ENCODE assay signal across 17 cellular contexts in the genomic region with DNA sequence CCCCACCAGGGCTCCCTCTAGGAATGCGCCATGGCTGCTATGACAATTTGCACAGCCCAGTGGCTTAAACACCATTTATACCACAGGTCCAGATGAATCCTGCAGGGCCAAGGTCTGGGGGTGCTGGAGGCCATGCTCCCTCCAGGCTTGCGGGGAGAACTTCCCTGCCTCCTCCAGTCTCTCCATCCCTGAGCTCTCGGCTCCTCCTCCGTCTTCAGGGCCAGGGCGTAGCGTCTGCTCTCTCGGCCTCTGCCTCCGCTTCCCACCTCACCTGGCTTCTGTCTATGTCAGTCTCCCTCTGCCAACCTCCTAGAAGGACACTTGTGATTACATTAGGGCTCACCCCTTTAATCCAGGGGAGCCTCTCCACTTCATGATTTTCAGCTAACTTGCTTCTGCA.
DNase-seq lines count a peak whose midpoint lies in the region; ATAC-seq and TF ChIP-seq lines count a peak whose summit lies in the region.
"Had no signal": no experiment of that assay in that cellular context is flagged by ENCODE, and none has a peak within 500 bp of the region (broad histone marks: within the 10 kb centered on the region; RNA-seq: fewer than 3 reads in every experiment).

No MANE protein-coding gene starts in this region.

- no peaks in the 10 kb centered on the region for H3K36me3 ChIP-seq in right atrium auricular region
- peaks cover 3% of the 10 kb centered on the region for H3K36me3 ChIP-seq in OCI-LY3 (replicated peaks; ENCODE audit: low read depth, low read length)
- no peaks in the 10 kb centered on the region for H3K36me3 ChIP-seq in naive thymus-derived CD4-positive, alpha-beta T cell (ENCODE audit: control insufficient read depth in 2 of 3, insufficient read depth in 3 of 3, low read length in 3 of 3)
- H3K36me3 ChIP-seq: HAP-1 had no signal

- H3K27me3 ChIP-seq in right atrium auricular region (no peaks in the 10 kb centered on the region), OCI-LY3 (ENCODE audit: low read depth, low read length) (peaks cover 16% of the 10 kb centered on the region)
- H3K27me3 ChIP-seq in naive thymus-derived CD4-positive, alpha-beta T cell (ENCODE audit: control insufficient read depth in 2 of 2, insufficient read depth in 2 of 2, low read length in 2 of 2) = no peaks in the 10 kb centered on the region

- no peaks in the 10 kb centered on the region for H3K9me3 Mint-ChIP-seq in memory B cell
- H3K9me3 Mint-ChIP-seq in stimulated activated naive B cell treated with anti-CD40 and anti-IgM and Interleukin-4, amounts not matched to agents 10 μg/mL and 1 μg/mL and 100 μg/mL, for 72 hours = no peaks in the 10 kb centered on the region
- H3K9me3 Mint-ChIP-seq in naive thymus-derived CD4-positive, alpha-beta T cell = peaks cover 0 to 14% (median 4%) of the 10 kb centered on the region in 11 donors
- no peaks in the 10 kb centered on the region for H3K9me3 Mint-ChIP-seq in activated CD8-positive, alpha-beta T cell treated with anti-CD3 and anti-CD28 coated beads, Interleukin-2, amount 10 ng/mL, durations not matched to agents 7 days and 5 days (ENCODE audit: insufficient read depth)

- no peak overlapping the region for H3K4me3 Mint-ChIP-seq in memory B cell
- peak overlapping the region; percentile 36 to 60 for H3K4me3 Mint-ChIP-seq in stimulated activated naive B cell treated with anti-CD40 and anti-IgM and Interleukin-4, amounts not matched to agents 10 μg/mL and 1 μg/mL and 100 μg/mL, for 72 hours
- H3K4me3 Mint-ChIP-seq in naive thymus-derived CD4-positive, alpha-beta T cell = no peak overlapping the region
- H3K4me3 Mint-ChIP-seq in activated CD8-positive, alpha-beta T cell treated with anti-CD3 and anti-CD28 coated beads, Interleukin-2, amount 10 ng/mL, durations not matched to agents 7 days and 5 days = no peak overlapping the region

- H3K27ac ChIP-seq in right atrium auricular region (no peak overlapping the region), OCI-LY3 (ENCODE audit: low read length) (peak overlapping the region; percentile 74)
- H3K27ac ChIP-seq in naive thymus-derived CD4-positive, alpha-beta T cell (ENCODE audit: low read depth, low read length) = no peak overlapping the region
- H3K27ac ChIP-seq: HL-60, PC-9 had no signal

- peaks cover 14% of the 10 kb centered on the region for H4K20me1 ChIP-seq in OCI-LY3 (ENCODE audit: insufficient read depth, low read length)

- H3K79me2 ChIP-seq in OCI-LY3 (ENCODE audit: low read length) = peaks cover 16% of the 10 kb centered on the region

- no peaks in the 10 kb centered on the region for H3K4me1 ChIP-seq in right atrium auricular region
- H3K4me1 ChIP-seq in OCI-LY3 (ENCODE audit: low read length) = peaks cover 53% of the 10 kb centered on the region
- no peaks in the 10 kb centered on the region for H3K4me1 ChIP-seq in naive thymus-derived CD4-positive, alpha-beta T cell (ENCODE audit: control insufficient read depth in 2 of 2, insufficient read depth in 2 of 2, low read length in 2 of 2)
- H3K4me1 ChIP-seq: HAP-1 had no signal

- peaks cover 11% of the 10 kb centered on the region for H3K4me1 Mint-ChIP-seq in memory B cell
- H3K4me1 Mint-ChIP-seq in stimulated activated naive B cell treated with anti-CD40 and anti-IgM and Interleukin-4, amounts not matched to agents 10 μg/mL and 1 μg/mL and 100 μg/mL, for 72 hours = peaks cover 15 to 26% of the 10 kb centered on the region in 2 donors
- peaks cover 0 to 3% (median 0%) of the 10 kb centered on the region in 7 donors for H3K4me1 Mint-ChIP-seq in naive thymus-derived CD4-positive, alpha-beta T cell
- no peaks in the 10 kb centered on the region for H3K4me1 Mint-ChIP-seq in activated CD8-positive, alpha-beta T cell treated with anti-CD3 and anti-CD28 coated beads, Interleukin-2, amount 10 ng/mL, durations not matched to agents 7 days and 5 days (ENCODE audit: low read depth)
- H3K4me1 Mint-ChIP-seq: CD14-positive monocyte had no signal

- peaks cover 9% of the 10 kb centered on the region for H3K36me3 Mint-ChIP-seq in memory B cell
- H3K36me3 Mint-ChIP-seq in stimulated activated naive B cell treated with anti-CD40 and anti-IgM and Interleukin-4, amounts not matched to agents 10 μg/mL and 1 μg/mL and 100 μg/mL, for 72 hours = peaks cover 7 to 13% of the 10 kb centered on the region in 2 donors
- peaks cover 0 to 4% (median 0%) of the 10 kb centered on the region in 5 donors for H3K36me3 Mint-ChIP-seq in naive thymus-derived CD4-positive, alpha-beta T cell
- no peaks in the 10 kb centered on the region for H3K36me3 Mint-ChIP-seq in activated CD8-positive, alpha-beta T cell treated with anti-CD3 and anti-CD28 coated beads, Interleukin-2, amount 10 ng/mL, durations not matched to agents 7 days and 5 days (ENCODE audit: low read depth)
- H3K36me3 Mint-ChIP-seq: CD14-positive monocyte had no signal

- peak overlapping the region; percentile 65 for H3K27ac Mint-ChIP-seq in memory B cell
- H3K27ac Mint-ChIP-seq in stimulated activated naive B cell treated with anti-CD40 and anti-IgM and Interleukin-4, amounts not matched to agents 10 μg/mL and 1 μg/mL and 100 μg/mL, for 72 hours = peak overlapping the region; percentile 84
- no peak overlapping the region for H3K27ac Mint-ChIP-seq in naive thymus-derived CD4-positive, alpha-beta T cell
- H3K27ac Mint-ChIP-seq in activated CD8-positive, alpha-beta T cell treated with anti-CD3 and anti-CD28 coated beads, Interleukin-2, amount 10 ng/mL, durations not matched to agents 7 days and 5 days = no peak overlapping the region
- H3K27ac Mint-ChIP-seq: CD14-positive monocyte had no signal

- no peak for TF ChIP-seq CTCF in right atrium auricular region (IDR thresholded peaks at IDR 0.05)
- no peak for TF ChIP-seq CTCF in OCI-LY3 (IDR thresholded peaks at IDR 0.05; ENCODE audit: low read depth, low read length)

- H3K9me3 ChIP-seq in right atrium auricular region (peaks cover 0 to 10% of the 10 kb centered on the region in 2 donors), OCI-LY3 (ENCODE audit: insufficient read depth, low read length) (no peaks in the 10 kb centered on the region)
- no peaks in the 10 kb centered on the region for H3K9me3 ChIP-seq in naive thymus-derived CD4-positive, alpha-beta T cell (ENCODE audit: control insufficient read depth in 2 of 3, low read length in 3 of 3)
- H3K9me3 ChIP-seq: HAP-1 had no signal

- H3K4me3 ChIP-seq in right atrium auricular region = no peak overlapping the region
- H3K4me3 ChIP-seq in OCI-LY3 (ENCODE audit: low read length) = no peak overlapping the region
- H3K4me3 ChIP-seq in naive thymus-derived CD4-positive, alpha-beta T cell (ENCODE audit: low read length) = no peak overlapping the region
- H3K4me3 ChIP-seq: HAP-1, PC-9 had no signal

- no peak overlapping the region for H3K9ac ChIP-seq in OCI-LY3 (ENCODE audit: low read length)

- no peak overlapping the region for H2AFZ ChIP-seq in OCI-LY3 (ENCODE audit: low read depth, low read length)
- H2AFZ ChIP-seq: PC-9 had no signal

- ATAC-seq in left ventricle myocardium superior (no peak), memory B cell (ENCODE audit: low read depth) (no peak), GM18867 (IDR thresholded peaks at IDR 0.05; ENCODE audit: unreplicated experiment) (no peak)
- ATAC-seq in stimulated activated naive B cell treated with anti-CD40 and anti-IgM and Interleukin-4, amounts not matched to agents 10 μg/mL and 1 μg/mL and 100 μg/mL, for 72 hours (replicated peaks) = peak; percentile 1
- no peak for ATAC-seq in naive thymus-derived CD4-positive, alpha-beta T cell
- ATAC-seq in activated CD8-positive, alpha-beta T cell treated with anti-CD3 and anti-CD28 coated beads, Interleukin-2, amount 10 ng/mL, durations not matched to agents 7 days and 5 days = no peak

- no peak overlapping the region for H3K4me2 ChIP-seq in OCI-LY3 (ENCODE audit: low read length)
- H3K4me2 ChIP-seq: PC-9 had no signal

- H3K27me3 Mint-ChIP-seq in memory B cell = no peaks in the 10 kb centered on the region
- H3K27me3 Mint-ChIP-seq in stimulated activated naive B cell treated with anti-CD40 and anti-IgM and Interleukin-4, amounts not matched to agents 10 μg/mL and 1 μg/mL and 100 μg/mL, for 72 hours = no peaks in the 10 kb centered on the region
- peaks cover 29 to 56% (median 36%) of the 10 kb centered on the region in 5 donors for H3K27me3 Mint-ChIP-seq in naive thymus-derived CD4-positive, alpha-beta T cell
- peaks cover 24% of the 10 kb centered on the region for H3K27me3 Mint-ChIP-seq in activated CD8-positive, alpha-beta T cell treated with anti-CD3 and anti-CD28 coated beads, Interleukin-2, amount 10 ng/mL, durations not matched to agents 7 days and 5 days (ENCODE audit: low read depth)

- POLR2A ChIA-PET in naive thymus-derived CD4-positive, alpha-beta T cell (lab: Charles Lee) = no interaction called here
- POLR2A ChIA-PET in activated CD8-positive, alpha-beta T cell treated with anti-CD3 and anti-CD28 coated beads, Interleukin-2, amount 10 ng/mL, durations not matched to agents 7 days and 5 days (lab: Charles Lee) = no interaction called here

- DNase-seq in left ventricle myocardium superior (peak; percentile 3), right atrium auricular region (ENCODE audit: low spot score) (no peak), memory B cell (ENCODE audit: low spot score in 2 of 2) (no peak)
- no peak for DNase-seq in stimulated activated naive B cell treated with anti-CD40 and anti-IgM and Interleukin-4, amounts not matched to agents 10 μg/mL and 1 μg/mL and 100 μg/mL, for 72 hours
- no peak for DNase-seq in naive thymus-derived CD4-positive, alpha-beta T cell
- DNase-seq in activated CD8-positive, alpha-beta T cell treated with anti-CD3 and anti-CD28 coated beads, Interleukin-2, amount 10 ng/mL, durations not matched to agents 7 days and 5 days = no peak
- DNase-seq: COR-L47, NCI-H1417 treated with DMSO at 0.1 percent for 48 hours, NCI-H1930, NCI-H446, NCI-H748 treated with DMSO at 0.1 percent for 48 hours, PC-9 had no signal

- CTCF ChIA-PET in naive thymus-derived CD4-positive, alpha-beta T cell (lab: Charles Lee) = no interaction called here
- CTCF ChIA-PET in activated CD8-positive, alpha-beta T cell treated with anti-CD3 and anti-CD28 coated beads, Interleukin-2, amount 10 ng/mL, durations not matched to agents 7 days and 5 days (lab: Charles Lee) = no interaction called here

- intact Hi-C loops in left ventricle myocardium superior (cut with micrococcal nuclease) = no loop called here
- intact Hi-C loops in naive thymus-derived CD4-positive, alpha-beta T cell (cut with micrococcal nuclease) = no loop called here

Comparison
In these comparisons a context has a peak if more than half of its experiments do, and no peak if none do; other contexts are left out.
1. ATAC-seq: peak in stimulated activated naive B cell treated with anti-CD40 and anti-IgM and Interleukin-4, amounts not matched to agents 10 μg/mL and 1 μg/mL and 100 μg/mL, for 72 hours (2 of 2); none in left ventricle myocardium superior (single experiment), memory B cell (single experiment), naive thymus-derived CD4-positive, alpha-beta T cell (single experiment), GM18867 (single experiment) and activated CD8-positive, alpha-beta T cell treated with anti-CD3 and anti-CD28 coated beads, Interleukin-2, amount 10 ng/mL, durations not matched to agents 7 days and 5 days (single experiment).
2. H3K27ac Mint-ChIP-seq: peak in memory B cell (single experiment) and stimulated activated naive B cell treated with anti-CD40 and anti-IgM and Interleukin-4, amounts not matched to agents 10 μg/mL and 1 μg/mL and 100 μg/mL, for 72 hours (single experiment); none in naive thymus-derived CD4-positive, alpha-beta T cell (0 of 9) and activated CD8-positive, alpha-beta T cell treated with anti-CD3 and anti-CD28 coated beads, Interleukin-2, amount 10 ng/mL, durations not matched to agents 7 days and 5 days (single experiment).
3. H3K4me3 Mint-ChIP-seq: peak in stimulated activated naive B cell treated with anti-CD40 and anti-IgM and Interleukin-4, amounts not matched to agents 10 μg/mL and 1 μg/mL and 100 μg/mL, for 72 hours (2 of 2); none in memory B cell (single experiment), naive thymus-derived CD4-positive, alpha-beta T cell (0 of 10) and activated CD8-positive, alpha-beta T cell treated with anti-CD3 and anti-CD28 coated beads, Interleukin-2, amount 10 ng/mL, durations not matched to agents 7 days and 5 days (single experiment).